In genomic region chr16:770411-770810, GRCh38 we compare ENCODE assay signal across 8 cellular contexts. TPM values are rescaled to one million over a fixed set of nuclear protein-coding genes. Genes with fewer than 3 reads are reported as not detected.
"Had no signal": no experiment of that assay in that cellular context is flagged by ENCODE, and none has a peak within 500 bp of the region (broad histone marks: within the 10 kb centered on the region; RNA-seq: fewer than 3 reads in every experiment).

No MANE protein-coding gene starts in this region.

- H3K9me3 Mint-ChIP-seq: GM23338, H9 had no signal

- H3K4me1 Mint-ChIP-seq: GM23338 had no signal

- FAIRE-seq: H1, H54, HTR-8/SVneo had no signal

- H3K4me2 ChIP-seq: GM23338 had no signal

- H3K27ac Mint-ChIP-seq: GM23338, H9 had no signal

- H3K4me3 ChIP-seq: GM23338 had no signal

- H3K4me3 Mint-ChIP-seq: GM23338, H9 had no signal

- ATAC-seq: GM23338 had no signal

- H2AFZ ChIP-seq: GM23338 had no signal

- DNase-seq: H9, HCEC 1CT, IMR-90 had no signal

RNA-seq across cellular contexts. Expression of gene MSLN, which starts 9.9 kb away (rescaled TPM):
- total RNA-seq: IMR-90 had no signal
- polyA plus RNA-seq: GM23338 had no signal

RNA-seq across cellular contexts. Expression of gene GNG13, which starts 30.1 kb away (rescaled TPM):
- total RNA-seq: GM23338, H1, H9, HT-29, IMR-90 had no signal
- polyA plus RNA-seq: H1, IMR-90 had no signal
